27 cellular contexts compared by ENCODE assay signal in genomic region chr9:111284703-111285102, GRCh38. TPM values are rescaled to one million over a fixed set of nuclear protein-coding genes. Genes with fewer than 3 reads are reported as not detected.
"Had no signal": no experiment of that assay in that cellular context is flagged by ENCODE, and none has a peak within 500 bp of the region (broad histone marks: within the 10 kb centered on the region; RNA-seq: fewer than 3 reads in every experiment).

No MANE protein-coding gene starts in this region.

- H3K27ac Mint-ChIP-seq: activated CD4-positive, alpha-beta T cell treated with anti-CD3 and anti-CD28 coated beads, Interleukin-2, amount 10 ng/mL, durations not matched to agents 7 days and 5 days; activated CD8-positive, alpha-beta T cell treated with anti-CD3 and anti-CD28 coated beads, Interleukin-2, amount 10 ng/mL, durations not matched to agents 7 days and 5 days; activated naive CD4-positive, alpha-beta T cell treated with anti-CD3 and anti-CD28 coated beads for 36 hours; activated naive CD8-positive, alpha-beta T cell treated with anti-CD3 and anti-CD28 coated beads, Interleukin-2, amount 50 U/mL, for 24 hours; activated T-cell treated with anti-CD3 and anti-CD28 coated beads, Interleukin-2, amount 50 U/mL, for 24 hours; activated T-helper 2 cell treated with anti-CD3 and anti-CD28 coated beads, Interferon-gamma antibody, Interleukin-2, Interleukin-4, amounts not matched to agents 10 μg/mL and 5 μg/mL and 100 μg/mL, durations not matched to agents 14 hours and 24 hours and 36 hours; memory B cell; naive B cell; stimulated activated naive CD8-positive, alpha-beta T cell treated with anti-CD3 and anti-CD28 coated beads, Interleukin-15, Interleukin-2, amounts not matched to agents 100 ng/mL and 50 ng/mL, for 24 hours had no signal

- H3K27me3 ChIP-seq: brain microvascular endothelial cell, right atrium auricular region, suprapubic skin, transverse colon had no signal

- H3K4me3 ChIP-seq: mucosa of descending colon, prostate gland, right atrium auricular region, skin epidermis, suprapubic skin, transverse colon had no signal

- DNase-seq: activated CD4-positive, alpha-beta T cell treated with anti-CD3 and anti-CD28 coated beads, Interleukin-2, amount 10 ng/mL, durations not matched to agents 7 days and 5 days; activated CD8-positive, alpha-beta T cell treated with anti-CD3 and anti-CD28 coated beads, Interleukin-2, amount 10 ng/mL, durations not matched to agents 7 days and 5 days; activated naive CD4-positive, alpha-beta T cell treated with anti-CD3 and anti-CD28 coated beads for 36 hours; activated naive CD8-positive, alpha-beta T cell treated with anti-CD3 and anti-CD28 coated beads, Interleukin-2, amount 50 U/mL, for 24 hours; activated T-cell treated with anti-CD3 and anti-CD28 coated beads, Interleukin-2, amount 50 U/mL, for 24 hours; anterior cingulate cortex; brain microvascular endothelial cell; central memory CD4-positive, alpha-beta T cell; foreskin melanocyte; mucosa of descending colon; naive B cell; stimulated activated CD4-positive, alpha-beta T cell treated with anti-CD3 and anti-CD28 coated beads, Interleukin-15, amount 100 ng/mL, for 24 hours; stimulated activated CD4-positive, alpha-beta T cell treated with anti-CD3 and anti-CD28 coated beads, Interleukin-2, amount 100 ng/mL, for 48 hours; T1000; transverse colon had no signal

- ATAC-seq: activated CD4-positive, CD25-positive, alpha-beta regulatory T cell treated with anti-CD3 and anti-CD28 coated beads, Interleukin-2, amount 50 U/mL, for 24 hours; activated CD8-positive, alpha-beta T cell treated with anti-CD3 and anti-CD28 coated beads, Interleukin-2, amount 10 ng/mL, durations not matched to agents 7 days and 5 days; activated naive CD8-positive, alpha-beta T cell treated with anti-CD3 and anti-CD28 coated beads, Interleukin-2, amount 50 U/mL, for 24 hours; mucosa of descending colon had no signal

- H3K9me3 ChIP-seq: mucosa of descending colon, prostate gland, right atrium auricular region, suprapubic skin, transverse colon had no signal

- H3K36me3 ChIP-seq: brain microvascular endothelial cell, prostate gland, right atrium auricular region, suprapubic skin, transverse colon had no signal

- H3K4me1 ChIP-seq: prostate gland, right atrium auricular region, transverse colon had no signal

- H3K4me3 Mint-ChIP-seq: activated CD4-positive, alpha-beta T cell treated with anti-CD3 and anti-CD28 coated beads, Interleukin-2, amount 10 ng/mL, durations not matched to agents 7 days and 5 days; activated CD8-positive, alpha-beta T cell treated with anti-CD3 and anti-CD28 coated beads, Interleukin-2, amount 10 ng/mL, durations not matched to agents 7 days and 5 days; activated naive CD4-positive, alpha-beta T cell treated with anti-CD3 and anti-CD28 coated beads for 36 hours; activated naive CD8-positive, alpha-beta T cell treated with anti-CD3 and anti-CD28 coated beads, Interleukin-2, amount 50 U/mL, for 24 hours; activated T-cell treated with anti-CD3 and anti-CD28 coated beads, Interleukin-2, amount 50 U/mL, for 24 hours; memory B cell; naive B cell; neural crest cell; stimulated activated naive CD8-positive, alpha-beta T cell treated with anti-CD3 and anti-CD28 coated beads, Interleukin-15, Interleukin-2, amounts not matched to agents 100 ng/mL and 50 ng/mL, for 24 hours had no signal

- H3K4me1 Mint-ChIP-seq: activated CD4-positive, alpha-beta T cell treated with anti-CD3 and anti-CD28 coated beads, Interleukin-2, amount 10 ng/mL, durations not matched to agents 7 days and 5 days; memory B cell; naive B cell; neural crest cell had no signal

- H3K27ac ChIP-seq: brain microvascular endothelial cell, prostate gland, right atrium auricular region, suprapubic skin, transverse colon had no signal

- H3K36me3 Mint-ChIP-seq: memory B cell, naive B cell had no signal

- H3K9me3 Mint-ChIP-seq: activated CD4-positive, alpha-beta T cell treated with anti-CD3 and anti-CD28 coated beads, Interleukin-2, amount 10 ng/mL, durations not matched to agents 7 days and 5 days; activated naive CD4-positive, alpha-beta T cell treated with anti-CD3 and anti-CD28 coated beads for 36 hours; activated naive CD8-positive, alpha-beta T cell treated with anti-CD3 and anti-CD28 coated beads, Interleukin-2, amount 50 U/mL, for 24 hours; activated T-cell treated with anti-CD3 and anti-CD28 coated beads, Interleukin-2, amount 50 U/mL, for 24 hours; activated T-helper 2 cell treated with anti-CD3 and anti-CD28 coated beads, Interferon-gamma antibody, Interleukin-2, Interleukin-4, amounts not matched to agents 10 μg/mL and 5 μg/mL and 100 μg/mL, durations not matched to agents 14 hours and 24 hours and 36 hours had no signal

RNA-seq across cellular contexts. Expression of gene OR2K2, which starts 45.3 kb away (rescaled TPM):
- total RNA-seq: activated CD4-positive, alpha-beta T cell treated with anti-CD3 and anti-CD28 coated beads, Interleukin-2, amount 10 ng/mL, durations not matched to agents 7 days and 5 days; activated CD8-positive, alpha-beta T cell treated with anti-CD3 and anti-CD28 coated beads, Interleukin-2, amount 10 ng/mL, durations not matched to agents 7 days and 5 days; activated naive CD4-positive, alpha-beta T cell treated with anti-CD3 and anti-CD28 coated beads for 36 hours; activated T-helper 2 cell treated with anti-CD3 and anti-CD28 coated beads, Interferon-gamma antibody, Interleukin-2, Interleukin-4, amounts not matched to agents 10 μg/mL and 5 μg/mL and 100 μg/mL, durations not matched to agents 14 hours and 24 hours and 36 hours; epithelial cell of proximal tubule; mucosa of descending colon; neural crest cell; omental fat pad; prostate gland; right atrium auricular region; suprapubic skin; transverse colon had no signal
- polyA plus RNA-seq: keratinocyte had no signal
